ENCODE assay signal across 8 cellular contexts in genomic region chr1:183633676-183634343, GRCh38. TPM values are rescaled to one million over a fixed set of nuclear protein-coding genes. Genes with fewer than 3 reads are reported as not detected.
DNase-seq lines count a peak whose midpoint lies in the region; ATAC-seq, FAIRE-seq and TF ChIP-seq lines count a peak whose summit lies in the region.

No MANE protein-coding gene starts in this region.

- H3K4me1 Mint-ChIP-seq in stimulated activated naive B cell treated with anti-CD40 and anti-IgM and Interleukin-4, amounts not matched to agents 10 μg/mL and 1 μg/mL and 100 μg/mL, for 72 hours: peaks cover 15 to 34% of the 10 kb centered on the region in 2 donors

- intact Hi-C loops in GM12878 (cut with micrococcal nuclease; ENCODE audit: unreplicated experiment): loop anchor here (1.0 kb wide), 1 partner anchor 44 kb away; the partner anchor contains the start of gene NCF2

- H3K4me3 Mint-ChIP-seq in stimulated activated naive B cell treated with anti-CD40 and anti-IgM and Interleukin-4, amounts not matched to agents 10 μg/mL and 1 μg/mL and 100 μg/mL, for 72 hours: peak overlapping the region; percentile 97 to 100

- peak; percentile 15 to 45 (median 43); a peak in 5 of 6 replicates for TF ChIP-seq CTCF in GM12878 (IDR thresholded peaks at IDR 0.05 in 2 of 3, conservative IDR thresholded peaks at IDR 0.05 in 1 of 3; ENCODE audit: control insufficient read depth in 2 of 3, extremely low read depth in 1 of 3, insufficient read depth in 1 of 3, low read depth in 3 of 3, low read length in 3 of 3)
- TF ChIP-seq CTCF in keratinocyte (optimal IDR thresholded peaks at IDR 0.05 in 1 of 3, IDR thresholded peaks at IDR 0.05 in 1 of 3, conservative IDR thresholded peaks at IDR 0.05 in 1 of 3; ENCODE audit: extremely low read depth in 1 of 3, insufficient read depth in 2 of 3, low read length in 3 of 3): peak in 2 of 3 experiments; percentile 53 to 71

- H3K4me3 ChIP-seq in GM12878 (peak overlapping the region; percentile 88), keratinocyte (ENCODE audit: control insufficient read depth in 2 of 3, extremely low read depth in 1 of 3, insufficient read depth in 2 of 3, low read depth in 1 of 3, low read length in 3 of 3) (peak overlapping the region; percentile 73 to 90 (median 81))

- H4K20me1 ChIP-seq in GM12878 (ENCODE audit: control insufficient read depth, insufficient read depth): no peaks in the 10 kb centered on the region
- H4K20me1 ChIP-seq in keratinocyte (ENCODE audit: control insufficient read depth, extremely low read depth, insufficient read depth, low read length): no peaks in the 10 kb centered on the region

- TF ChIP-seq EP300 in GM12878 (IDR thresholded peaks at IDR 0.05; ENCODE audit: borderline replicate concordance in 1 of 2, control insufficient read depth in 1 of 2, low read depth in 2 of 2, low read length in 2 of 2): no peak

- no TSS peak for BruUV-seq in GM12878 (replicated peaks; lab: Mats Ljungman, UMichigan)

- no peak for TF ChIP-seq POLR2A in GM12878 (IDR thresholded peaks at IDR 0.05; ENCODE audit: low read depth, low read length)

- H3K36me3 Mint-ChIP-seq in stimulated activated naive B cell treated with anti-CD40 and anti-IgM and Interleukin-4, amounts not matched to agents 10 μg/mL and 1 μg/mL and 100 μg/mL, for 72 hours: peaks cover 18 to 21% of the 10 kb centered on the region in 2 donors

- in situ Hi-C loops in GM12878 (cut with MboI): no loop called here

- SMC1A ChIA-PET in GM12878 (lab: Charles Lee; ENCODE audit: uncharacterized antibody, unreplicated experiment): interaction anchor here (0.7 to 6.6 kb wide), 23 partner anchors 8 to 418 kb away, joined by 3 to 70 read pairs (median 6); partner anchors contain the start of genes APOBEC4, NCF2, SMG7 and TSEN15

- DNase-seq in DMS53 (lab: John Stamatoyannopoulos, UW) (peak; percentile 61), NOMO-1 treated with DMSO at 0.1 percent for 48 hours (lab: John Stamatoyannopoulos, UW; ENCODE audit: unreplicated experiment) (peak; percentile 57), GM12878 (ENCODE audit: low read depth, low spot score) (peak; percentile 73), keratinocyte (ENCODE audit: low read depth, low spot score) (no peak)
- no peak for DNase-seq in stimulated activated naive B cell treated with anti-CD40 and anti-IgM and Interleukin-4, amounts not matched to agents 10 μg/mL and 1 μg/mL and 100 μg/mL, for 72 hours
- no peak for DNase-seq in activated effector memory CD4-positive, alpha-beta T cell treated with anti-CD3 and anti-CD28 coated beads, Interleukin-2, amount 50 U/mL, for 16 hours

- H3K36me3 ChIP-seq in GM12878 (ENCODE audit: control insufficient read depth in 2 of 2, insufficient read depth in 2 of 2, low read length in 1 of 2) (peaks cover 1 to 15% of the 10 kb centered on the region in 2 experiments), keratinocyte (ENCODE audit: control insufficient read depth in 2 of 2, extremely low read depth in 1 of 2, insufficient read depth in 2 of 2, low read length in 2 of 2) (peaks cover 8 to 9% of the 10 kb centered on the region in 2 experiments)

- H3K4me2 ChIP-seq in GM12878 (ENCODE audit: control insufficient read depth, insufficient read depth) (peak overlapping the region; percentile 81), keratinocyte (ENCODE audit: control insufficient read depth, extremely low read depth, insufficient read depth, low read depth, low read length) (peak overlapping the region; percentile 86)

- peak; percentile 69 for FAIRE-seq in GM12878 (lab: Jason Lieb, UNC)
- peak; percentile 48 for FAIRE-seq in keratinocyte (lab: Jason Lieb, UNC)

- ATAC-seq in GM18909 (IDR thresholded peaks at IDR 0.05; ENCODE audit: poor library complexity, unreplicated experiment) (peak; percentile 52), HG03354 (IDR thresholded peaks at IDR 0.05; ENCODE audit: poor library complexity, severe bottlenecking, unreplicated experiment) (peak; percentile 40), GM12878 (peak; percentile 49)
- peak; percentile 41 to 51 for ATAC-seq in stimulated activated naive B cell treated with anti-CD40 and anti-IgM and Interleukin-4, amounts not matched to agents 10 μg/mL and 1 μg/mL and 100 μg/mL, for 72 hours (replicated peaks)

- peaks cover 75% of the 10 kb centered on the region for H3K79me2 ChIP-seq in GM12878 (ENCODE audit: control insufficient read depth, insufficient read depth, low read length)
- H3K79me2 ChIP-seq in keratinocyte (ENCODE audit: control insufficient read depth, insufficient read depth, low read length): peaks cover 41% of the 10 kb centered on the region

- H2AFZ ChIP-seq in GM12878 (ENCODE audit: control insufficient read depth, low read depth, low read length): no peak overlapping the region
- no peak overlapping the region for H2AFZ ChIP-seq in keratinocyte (ENCODE audit: control insufficient read depth, low read length)

- H3K9me3 ChIP-seq in GM12878 (replicated peaks; ENCODE audit: control insufficient read depth, insufficient read depth, low read length) (no peaks in the 10 kb centered on the region), keratinocyte (ENCODE audit: control insufficient read depth, low read depth, low read length) (no peaks in the 10 kb centered on the region)

- H3K9me1 ChIP-seq in keratinocyte (ENCODE audit: control insufficient read depth, extremely low read depth, insufficient read depth, low read length): no peaks in the 10 kb centered on the region

- peaks cover 3% of the 10 kb centered on the region; the same call in 1 of the 2 replicates for H3K4me1 ChIP-seq in GM12878 (ENCODE audit: control insufficient read depth, insufficient read depth, low read length)
- H3K4me1 ChIP-seq in keratinocyte (ENCODE audit: control insufficient read depth, extremely low read depth, insufficient read depth, low read length): peaks cover 33% of the 10 kb centered on the region

- peaks cover 0 to 6% of the 10 kb centered on the region in 2 donors for H3K27me3 Mint-ChIP-seq in stimulated activated naive B cell treated with anti-CD40 and anti-IgM and Interleukin-4, amounts not matched to agents 10 μg/mL and 1 μg/mL and 100 μg/mL, for 72 hours

- no peaks in the 10 kb centered on the region for H3K9me3 Mint-ChIP-seq in stimulated activated naive B cell treated with anti-CD40 and anti-IgM and Interleukin-4, amounts not matched to agents 10 μg/mL and 1 μg/mL and 100 μg/mL, for 72 hours

- RAD21 ChIA-PET in GM12878 (lab: Charles Lee; ENCODE audit: unreplicated experiment): interaction anchor here (0.6 to 5.5 kb wide), 17 partner anchors 11 to 322 kb away, joined by 3 to 56 read pairs (median 5); partner anchors contain the start of genes APOBEC4 and NCF2

- H3K27me3 ChIP-seq in GM12878 (replicated peaks in 1 of 2; ENCODE audit: control insufficient read depth in 2 of 2, insufficient read depth in 2 of 2, low read length in 1 of 2) (no peaks in the 10 kb centered on the region), keratinocyte (ENCODE audit: control insufficient read depth, extremely low read depth, insufficient read depth, low read length) (no peaks in the 10 kb centered on the region)

- 0% methylated on average over 1 of the region's 1 CpG for WGBS in GM12878 (ENCODE audit: insufficient coverage, insufficient replicate concordance, low lambda C conversion rate, missing lambda C conversion rate)

- H3K27ac ChIP-seq in GM12878 (ENCODE audit: control insufficient read depth, insufficient read depth) (peak overlapping the region; percentile 96), keratinocyte (ENCODE audit: control insufficient read depth, insufficient read depth, low read length) (peak overlapping the region; percentile 84)

- dilution Hi-C loops in keratinocyte (cut with MboI; ENCODE audit: extremely low pct_ligation_motif_present, low sequenced_read_pairs): no loop called here

- POLR2A ChIA-PET in GM12878 (lab: Charles Lee): interaction anchor here (0.7 to 3.9 kb wide), 11 partner anchors 13 to 282 kb away, joined by 3 to 27 read pairs (median 5); partner anchors contain the start of genes APOBEC4 and NCF2

- TF ChIP-seq RAD21 in GM12878 (IDR thresholded peaks at IDR 0.05; ENCODE audit: insufficient read depth, low read depth, low read length): peak; percentile 11; the same call in 1 of the 2 replicates

- H3K9ac ChIP-seq in GM12878 (ENCODE audit: control insufficient read depth, insufficient read depth, low read length): peak overlapping the region; percentile 98
- H3K9ac ChIP-seq in keratinocyte (ENCODE audit: control insufficient read depth, extremely low read depth, insufficient read depth, low read length): peak overlapping the region; percentile 85

- peak overlapping the region; percentile 65 for H3K27ac Mint-ChIP-seq in stimulated activated naive B cell treated with anti-CD40 and anti-IgM and Interleukin-4, amounts not matched to agents 10 μg/mL and 1 μg/mL and 100 μg/mL, for 72 hours

- CTCF ChIA-PET in GM12878 (lab: Yijun Ruan, JAX): interaction anchor here (0.6 to 5.8 kb wide), 20 partner anchors 9 to 1004 kb away, joined by 3 to 81 read pairs (median 4); partner anchors contain the start of genes APOBEC4 and NCF2

RNA-seq across cellular contexts. Expression of gene ARPC5, which starts 1.8 kb away (rescaled TPM):
- total RNA-seq in GM12878 (2013; cell fraction: nucleolus; rRNA removed): 63.2 and 67.3 TPM in 2 replicates
- total RNA-seq in GM12878 (2014; rRNA removed) (306 and 348 TPM in 2 replicates), GM12878 (2014; rRNA removed; fragmentation: Illumina TruSeq; extraction: Trizol) (313 and 325 TPM in 2 replicates), GM12878 (2021) (281 and 291 TPM in 2 replicates)
- 98.1 TPM for polyA plus RNA-seq in GM12878 (2011; ENCODE audit: low read depth)
- polyA plus RNA-seq in GM12878 (2011; rRNA removed) (469 and 611 TPM in 2 replicates), GM12878 (2014; fragmentation: Illumina TruSeq; extraction: Trizol) (296 and 313 TPM in 2 replicates), GM12878 (2014; fragmentation: Nextera tagmentation; extraction: Ambion mirVana) (100 to 1,000 TPM; 246 to 274 TPM), GM12878 (2014; rRNA removed) (238 and 284 TPM in 2 replicates), GM12878 (2016; fragmentation: Nextera tagmentation; extraction: Ambion mirVana) (100 to 1,000 TPM; 752 to 784 TPM), keratinocyte (146 to 255 TPM (median 184 TPM) in 3 replicates)
- polyA plus RNA-seq in GM12878 (2011; cell fraction: cytosol; rRNA removed): 138 and 175 TPM in 2 replicates
- 86.4 and 101 TPM in 2 replicates for polyA plus RNA-seq in GM12878 (2011; cell fraction: nucleus; rRNA removed)
- 217 and 241 TPM in 2 replicates for polyA plus RNA-seq in GM12878 (2012)
- 90.1 and 117 TPM in 2 replicates for polyA minus RNA-seq in GM12878 (2011; rRNA and poly(A)+ RNA removed)
- 118 and 126 TPM in 2 replicates for polyA minus RNA-seq in GM12878 (2011; cell fraction: cytosol; rRNA and poly(A)+ RNA removed)
- polyA minus RNA-seq in GM12878 (2011; cell fraction: nucleus; rRNA and poly(A)+ RNA removed): 47.9 and 94.0 TPM in 2 replicates
- polyA plus RNA-seq in keratinocyte (2011; ENCODE audit: low read depth): 353 TPM
- 117 and 198 TPM in 2 replicates for polyA plus RNA-seq in keratinocyte (2011; cell fraction: cytosol; rRNA removed)
- polyA plus RNA-seq in keratinocyte (2011; cell fraction: nucleus; rRNA removed): 67.3 and 79.7 TPM in 2 replicates
- polyA plus RNA-seq in keratinocyte (2012; ENCODE audit: low replicate concordance): 164 and 231 TPM in 2 replicates
- 45.8 to 71.8 TPM (median 53.7 TPM) in 3 replicates for polyA minus RNA-seq in keratinocyte
- polyA minus RNA-seq in keratinocyte (2011; cell fraction: cytosol; rRNA and poly(A)+ RNA removed): 207 TPM
- polyA minus RNA-seq in keratinocyte (2011; cell fraction: nucleus; rRNA and poly(A)+ RNA removed): 39.7 and 64.8 TPM in 2 replicates

RNA-seq across cellular contexts. Expression of gene APOBEC4, which starts 19.3 kb away (rescaled TPM):
- not detected in 2 replicates for total RNA-seq in GM12878 (2013; cell fraction: nucleolus; rRNA removed)
- total RNA-seq in GM12878 (2014; rRNA removed): 0.06 TPM in 1 of 2 replicates, not detected in the other
- not detected in 2 replicates for total RNA-seq in GM12878 (2014; rRNA removed; fragmentation: Illumina TruSeq; extraction: Trizol)
- total RNA-seq in GM12878 (2021): not detected in 2 replicates
- polyA plus RNA-seq in GM12878 (2011; ENCODE audit: low read depth): not detected
- polyA plus RNA-seq in GM12878 (2011; rRNA removed): 0.03 and 0.07 TPM in 2 replicates
- not detected in 2 replicates for polyA plus RNA-seq in GM12878 (2011; cell fraction: cytosol; rRNA removed)
- 0.03 TPM in 1 of 2 replicates, not detected in the other for polyA plus RNA-seq in GM12878 (2011; cell fraction: nucleus; rRNA removed)
- polyA plus RNA-seq in GM12878 (2012): 0.04 and 0.09 TPM in 2 replicates
- 0.04 and 0.13 TPM in 2 replicates for polyA plus RNA-seq in GM12878 (2014; fragmentation: Illumina TruSeq; extraction: Trizol)
- polyA plus RNA-seq in GM12878 (2014; fragmentation: Nextera tagmentation; extraction: Ambion mirVana): under 1 TPM in 1 of 2 experiments, not detected in 1; 0.05 TPM
- not detected in 2 replicates for polyA plus RNA-seq in GM12878 (2014; rRNA removed)
- under 1 TPM in 1 of 2 experiments, not detected in 1; 0.25 TPM for polyA plus RNA-seq in GM12878 (2016; fragmentation: Nextera tagmentation; extraction: Ambion mirVana)
- polyA minus RNA-seq in GM12878 (2011; rRNA and poly(A)+ RNA removed): not detected in 2 replicates
- polyA minus RNA-seq in GM12878 (2011; cell fraction: cytosol; rRNA and poly(A)+ RNA removed): not detected in 2 replicates
- 0.19 and 0.36 TPM in 2 replicates for polyA minus RNA-seq in GM12878 (2011; cell fraction: nucleus; rRNA and poly(A)+ RNA removed)
- polyA plus RNA-seq in keratinocyte: not detected in 3 replicates
- not detected for polyA plus RNA-seq in keratinocyte (2011; ENCODE audit: low read depth)
- polyA plus RNA-seq in keratinocyte (2011; cell fraction: cytosol; rRNA removed): not detected in 2 replicates
- polyA plus RNA-seq in keratinocyte (2011; cell fraction: nucleus; rRNA removed): not detected in 2 replicates
- polyA plus RNA-seq in keratinocyte (2012; ENCODE audit: low replicate concordance): not detected in 2 replicates
- polyA minus RNA-seq in keratinocyte: not detected in 3 replicates
- polyA minus RNA-seq in keratinocyte (2011; cell fraction: cytosol; rRNA and poly(A)+ RNA removed): not detected
- not detected in 2 replicates for polyA minus RNA-seq in keratinocyte (2011; cell fraction: nucleus; rRNA and poly(A)+ RNA removed)

RNA-seq across cellular contexts. Expression of gene NCF2, which starts 43.6 kb away (rescaled TPM):
- 173 and 175 TPM in 2 replicates for total RNA-seq in GM12878 (2013; cell fraction: nucleolus; rRNA removed)
- total RNA-seq in GM12878 (2014; rRNA removed) (85.5 and 99.5 TPM in 2 replicates), GM12878 (2014; rRNA removed; fragmentation: Illumina TruSeq; extraction: Trizol) (95.7 and 98.4 TPM in 2 replicates), GM12878 (2021) (68.8 and 71.1 TPM in 2 replicates)
- polyA plus RNA-seq in GM12878 (2011; ENCODE audit: low read depth): 19.4 TPM
- polyA plus RNA-seq in GM12878 (2011; rRNA removed) (256 and 273 TPM in 2 replicates), GM12878 (2014; fragmentation: Illumina TruSeq; extraction: Trizol) (96.9 and 98.4 TPM in 2 replicates), GM12878 (2014; fragmentation: Nextera tagmentation; extraction: Ambion mirVana) (10 to 100 TPM; 31.4 to 61.2 TPM), GM12878 (2014; rRNA removed) (82.0 and 91.3 TPM in 2 replicates), GM12878 (2016; fragmentation: Nextera tagmentation; extraction: Ambion mirVana) (10 to 100 TPM; 43.4 to 49.1 TPM), keratinocyte (8.3 to 12.6 TPM (median 9.2 TPM) in 3 replicates)
- 202 and 240 TPM in 2 replicates for polyA plus RNA-seq in GM12878 (2011; cell fraction: cytosol; rRNA removed)
- 192 and 214 TPM in 2 replicates for polyA plus RNA-seq in GM12878 (2011; cell fraction: nucleus; rRNA removed)
- polyA plus RNA-seq in GM12878 (2012): 24.9 and 29.9 TPM in 2 replicates
- polyA minus RNA-seq in GM12878 (2011; rRNA and poly(A)+ RNA removed): 214 and 342 TPM in 2 replicates
- polyA minus RNA-seq in GM12878 (2011; cell fraction: cytosol; rRNA and poly(A)+ RNA removed): 62.0 and 76.6 TPM in 2 replicates
- polyA minus RNA-seq in GM12878 (2011; cell fraction: nucleus; rRNA and poly(A)+ RNA removed): 58.5 and 84.8 TPM in 2 replicates
- 63.3 TPM for polyA plus RNA-seq in keratinocyte (2011; ENCODE audit: low read depth)
- polyA plus RNA-seq in keratinocyte (2011; cell fraction: cytosol; rRNA removed): 10.0 and 12.3 TPM in 2 replicates
- polyA plus RNA-seq in keratinocyte (2011; cell fraction: nucleus; rRNA removed): 13.1 and 17.8 TPM in 2 replicates
- 7.0 and 67.9 TPM in 2 replicates for polyA plus RNA-seq in keratinocyte (2012; ENCODE audit: low replicate concordance)
- polyA minus RNA-seq in keratinocyte: 5.3 to 21.6 TPM (median 7.5 TPM) in 3 replicates
- 8.4 TPM for polyA minus RNA-seq in keratinocyte (2011; cell fraction: cytosol; rRNA and poly(A)+ RNA removed)
- polyA minus RNA-seq in keratinocyte (2011; cell fraction: nucleus; rRNA and poly(A)+ RNA removed): 6.8 and 9.6 TPM in 2 replicates

Comparison
In these comparisons a context has a peak if more than half of its experiments do, and no peak if none do; other contexts are left out.
1. DNase-seq: peak in DMS53 (single experiment), NOMO-1 treated with DMSO at 0.1 percent for 48 hours (single experiment) and GM12878 (single experiment); none in keratinocyte (single experiment), stimulated activated naive B cell treated with anti-CD40 and anti-IgM and Interleukin-4, amounts not matched to agents 10 μg/mL and 1 μg/mL and 100 μg/mL, for 72 hours (single experiment) and activated effector memory CD4-positive, alpha-beta T cell treated with anti-CD3 and anti-CD28 coated beads, Interleukin-2, amount 50 U/mL, for 16 hours (single experiment).
2. Peak in every context shown above with its lines, with median percentiles within 50 percentile points of each other: ATAC-seq.